24 cellular contexts compared by ENCODE assay signal in the genomic region with DNA sequence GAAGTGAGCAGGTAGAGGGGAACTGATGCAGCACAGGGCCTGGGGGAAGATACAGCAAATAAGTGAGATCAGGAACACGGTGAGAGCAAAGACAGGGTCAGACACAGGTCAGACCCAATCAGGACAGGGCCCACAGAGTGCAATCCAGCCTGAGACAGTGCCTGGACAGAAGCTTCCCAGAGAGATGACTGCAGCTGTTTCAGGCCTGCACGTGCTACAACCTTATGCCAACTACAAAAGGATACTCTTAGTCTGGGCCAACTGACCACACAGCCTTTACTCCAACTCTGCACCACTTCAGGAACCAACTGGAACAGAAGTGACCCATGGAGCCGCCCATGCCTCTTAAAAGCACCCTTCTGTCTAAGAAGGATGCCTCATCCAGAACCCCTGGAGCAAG.
DNase-seq lines count a peak whose midpoint lies in the region; ATAC-seq, FAIRE-seq and TF ChIP-seq lines count a peak whose summit lies in the region.
"Had no signal": no experiment of that assay in that cellular context is flagged by ENCODE, and none has a peak within 500 bp of the region (broad histone marks: within the 10 kb centered on the region; RNA-seq: fewer than 3 reads in every experiment).

No MANE protein-coding gene starts in this region.

- H3K4me3 Mint-ChIP-seq in T-helper 1 cell treated with Interleukin-12 subunit alpha and Interleukin-12 subunit beta and Interleukin-4 antibody, amounts not matched to agents 30 μg/mL and 1 μg/mL, for 36 hours = no peak overlapping the region
- no peak overlapping the region for H3K4me3 Mint-ChIP-seq in nephron
- H3K4me3 Mint-ChIP-seq in activated CD4-positive, alpha-beta T cell treated with anti-CD3 and anti-CD28 coated beads, Interleukin-2, amount 10 ng/mL, durations not matched to agents 7 days and 5 days = no peak overlapping the region
- H3K4me3 Mint-ChIP-seq: CD4-positive, alpha-beta T cell had no signal

- H3K36me3 ChIP-seq in K562 (ENCODE audit: control insufficient read depth, insufficient read depth, low read length) (no peaks in the 10 kb centered on the region), skeletal muscle tissue (ENCODE audit: control insufficient read depth in 3 of 3, insufficient read depth in 3 of 3, low read length in 3 of 3) (no peaks in the 10 kb centered on the region)
- H3K36me3 ChIP-seq: BLaER1 had no signal

- H3K4me1 ChIP-seq in K562 (replicated peaks in 1 of 2; ENCODE audit: control insufficient read depth in 2 of 2, insufficient read depth in 2 of 2, low read length in 2 of 2) (peaks cover 5 to 18% of the 10 kb centered on the region in 2 experiments; a peak in 4 of 5 replicates), skeletal muscle tissue (ENCODE audit: control insufficient read depth in 3 of 3, insufficient read depth in 3 of 3, low read length in 3 of 3) (peaks cover 22 to 43% (median 38%) of the 10 kb centered on the region in 3 donors)

- TF ChIP-seq POLR2A in K562 (conservative IDR thresholded peaks at IDR 0.05) = no peak

- in situ Hi-C loops in K562 (cut with MboI) = no loop called here

- TF ChIP-seq CTCF in K562 (IDR thresholded peaks at IDR 0.05 in 2 of 3, conservative IDR thresholded peaks at IDR 0.05 in 1 of 3; ENCODE audit: insufficient read depth in 2 of 3, low read depth in 1 of 3, low read length in 3 of 3) (no peak), nephron (IDR thresholded peaks at IDR 0.05; ENCODE audit: unreplicated experiment in 3 of 3) (no peak)

- H3K4me3 ChIP-seq in K562 (no peak overlapping the region), skeletal muscle tissue (ENCODE audit: low read length in 3 of 3) (no peak overlapping the region)
- H3K4me3 ChIP-seq: BLaER1, SK-N-MC had no signal

- no peaks in the 10 kb centered on the region for H3K36me3 Mint-ChIP-seq in T-helper 1 cell treated with Interleukin-12 subunit alpha and Interleukin-12 subunit beta and Interleukin-4 antibody, amounts not matched to agents 30 μg/mL and 1 μg/mL, for 36 hours (ENCODE audit: low read depth)
- no peaks in the 10 kb centered on the region for H3K36me3 Mint-ChIP-seq in nephron (ENCODE audit: low read depth)
- no peaks in the 10 kb centered on the region for H3K36me3 Mint-ChIP-seq in activated CD4-positive, alpha-beta T cell treated with anti-CD3 and anti-CD28 coated beads, Interleukin-2, amount 10 ng/mL, durations not matched to agents 7 days and 5 days (ENCODE audit: low read depth)

- FAIRE-seq in K562 (lab: Jason Lieb, UNC) = no peak

- peaks cover 3% of the 10 kb centered on the region for H3K4me1 Mint-ChIP-seq in T-helper 1 cell treated with Interleukin-12 subunit alpha and Interleukin-12 subunit beta and Interleukin-4 antibody, amounts not matched to agents 30 μg/mL and 1 μg/mL, for 36 hours (ENCODE audit: low read depth)
- H3K4me1 Mint-ChIP-seq in nephron = peaks cover 56% of the 10 kb centered on the region
- H3K4me1 Mint-ChIP-seq in activated CD4-positive, alpha-beta T cell treated with anti-CD3 and anti-CD28 coated beads, Interleukin-2, amount 10 ng/mL, durations not matched to agents 7 days and 5 days = no peaks in the 10 kb centered on the region

- BruUV-seq in K562 (replicated peaks; lab: Mats Ljungman, UMichigan) = no TSS peak

- peak overlapping the region; percentile 26 for H2AFZ ChIP-seq in K562 (ENCODE audit: low read depth, low read length)

- peak overlapping the region; percentile 9 for H3K27ac Mint-ChIP-seq in T-helper 1 cell treated with Interleukin-12 subunit alpha and Interleukin-12 subunit beta and Interleukin-4 antibody, amounts not matched to agents 30 μg/mL and 1 μg/mL, for 36 hours
- peak overlapping the region; percentile 3 for H3K27ac Mint-ChIP-seq in nephron
- H3K27ac Mint-ChIP-seq in activated CD4-positive, alpha-beta T cell treated with anti-CD3 and anti-CD28 coated beads, Interleukin-2, amount 10 ng/mL, durations not matched to agents 7 days and 5 days = no peak overlapping the region
- H3K27ac Mint-ChIP-seq: CD4-positive, alpha-beta T cell had no signal

- H3K9me1 ChIP-seq in K562 (ENCODE audit: control insufficient read depth, insufficient read depth, low read length) = no peaks in the 10 kb centered on the region

- ATAC-seq in K562 (peak; percentile 34), HG02973 (IDR thresholded peaks at IDR 0.05; ENCODE audit: unreplicated experiment) (no peak)
- ATAC-seq: HCT116 had no signal

- H4K20me1 ChIP-seq in K562 (replicated peaks; ENCODE audit: control insufficient read depth, insufficient read depth, low read length) = no peaks in the 10 kb centered on the region
- H4K20me1 ChIP-seq: BLaER1 had no signal

- no peak for TF ChIP-seq RAD21 in K562 (CRISPR knock-in tag; conservative IDR thresholded peaks at IDR 0.05 in 1 of 2, IDR thresholded peaks at IDR 0.05 in 1 of 2)

- no peak for TF ChIP-seq EP300 in K562 (IDR thresholded peaks at IDR 0.05; ENCODE audit: low read length)

- 49% methylated on average over 3 of the region's 3 CpGs for WGBS in K562 (ENCODE audit: insufficient coverage, low coverage, missing lambda C conversion rate)

- no peaks in the 10 kb centered on the region; a peak in 1 of 5 replicates for H3K27me3 ChIP-seq in K562 (ENCODE audit: control insufficient read depth in 2 of 2, insufficient read depth in 2 of 2, low read length in 2 of 2)
- no peaks in the 10 kb centered on the region for H3K27me3 ChIP-seq in skeletal muscle tissue (ENCODE audit: control insufficient read depth in 3 of 3, insufficient read depth in 3 of 3, low read length in 3 of 3)
- H3K27me3 ChIP-seq: BLaER1 had no signal

- H3K4me2 ChIP-seq in K562 (ENCODE audit: insufficient read depth, low read length) = no peak overlapping the region
- H3K4me2 ChIP-seq: BLaER1 had no signal

- H3K27me3 Mint-ChIP-seq in T-helper 1 cell treated with Interleukin-12 subunit alpha and Interleukin-12 subunit beta and Interleukin-4 antibody, amounts not matched to agents 30 μg/mL and 1 μg/mL, for 36 hours (ENCODE audit: low read depth) = no peaks in the 10 kb centered on the region
- H3K27me3 Mint-ChIP-seq in nephron (ENCODE audit: low read depth) = peaks cover 9% of the 10 kb centered on the region
- no peaks in the 10 kb centered on the region for H3K27me3 Mint-ChIP-seq in activated CD4-positive, alpha-beta T cell treated with anti-CD3 and anti-CD28 coated beads, Interleukin-2, amount 10 ng/mL, durations not matched to agents 7 days and 5 days
- H3K27me3 Mint-ChIP-seq: CD4-positive, alpha-beta T cell had no signal

- DNase-seq in T-helper 1 cell (no peak), K562 (ENCODE audit: extremely low read depth in 1 of 4, low spot score in 3 of 4) (no peak), NCI-H1436 treated with DMSO at 0.1 percent for 48 hours (lab: John Stamatoyannopoulos, UW) (no peak)
- DNase-seq in activated CD4-positive, alpha-beta T cell treated with anti-CD3 and anti-CD28 coated beads, Interleukin-2, amount 10 ng/mL, durations not matched to agents 7 days and 5 days = no peak
- DNase-seq: ACHN; CD4-positive, alpha-beta T cell; COR-L47; DMS79 treated with DMSO at 0.1 percent for 48 hours; GOT3; MV-4-11; NCI-H1694 treated with DMSO at 0.1 percent for 48 hours; NCI-H2081 treated with DMSO at 0.1 percent for 48 hours; NCI-H2171 treated with DMSO at 0.1 percent for 48 hours; NCI-H446 treated with DMSO at 0.1 percent for 48 hours; NCI-H526 treated with DMSO at 0.1 percent for 48 hours; SHP77 treated with DMSO at 0.1 percent for 48 hours had no signal

- POLR2A ChIA-PET in K562 (lab: Yijun Ruan, JAX) = no interaction called here
- POLR2A ChIA-PET in activated CD4-positive, alpha-beta T cell treated with anti-CD3 and anti-CD28 coated beads, Interleukin-2, amount 10 ng/mL, durations not matched to agents 7 days and 5 days (lab: Charles Lee) = no interaction called here

- H3K9ac ChIP-seq in K562 (ENCODE audit: insufficient read depth in 1 of 2, low read depth in 2 of 2, low read length in 2 of 2) = peak overlapping the region in 1 of 2 experiments; percentile 41; a peak in 1 of 4 replicates
- peak overlapping the region in 1 of 3 donors; percentile 68 for H3K9ac ChIP-seq in skeletal muscle tissue (ENCODE audit: low read depth in 1 of 3, low read length in 3 of 3)
- H3K9ac ChIP-seq: BLaER1 had no signal

- H3K79me2 ChIP-seq in K562 (ENCODE audit: control insufficient read depth, insufficient read depth, low read length) = no peaks in the 10 kb centered on the region

- H3K27ac ChIP-seq in K562 (ENCODE audit: extremely low read depth, low read depth, low read length) (no peak overlapping the region), skeletal muscle tissue (ENCODE audit: low read depth, low read length) (peak overlapping the region; percentile 92)
- H3K27ac ChIP-seq: 22Rv1, BLaER1, SK-N-MC had no signal

- H3K9me3 ChIP-seq in K562 (replicated peaks; ENCODE audit: control insufficient read depth, insufficient read depth, low read depth, low read length) (no peaks in the 10 kb centered on the region), skeletal muscle tissue (ENCODE audit: control insufficient read depth in 3 of 3, low read length in 3 of 3) (no peaks in the 10 kb centered on the region)
- H3K9me3 ChIP-seq: BLaER1 had no signal

- CTCF ChIA-PET in K562 (lab: Yijun Ruan, JAX; ENCODE audit: low intra/inter-chr PET ratio) = no interaction called here
- CTCF ChIA-PET in activated CD4-positive, alpha-beta T cell treated with anti-CD3 and anti-CD28 coated beads, Interleukin-2, amount 10 ng/mL, durations not matched to agents 7 days and 5 days (lab: Charles Lee) = no interaction called here

- no peaks in the 10 kb centered on the region for H3K9me3 Mint-ChIP-seq in T-helper 1 cell treated with Interleukin-12 subunit alpha and Interleukin-12 subunit beta and Interleukin-4 antibody, amounts not matched to agents 30 μg/mL and 1 μg/mL, for 36 hours
- no peaks in the 10 kb centered on the region for H3K9me3 Mint-ChIP-seq in nephron
- H3K9me3 Mint-ChIP-seq in activated CD4-positive, alpha-beta T cell treated with anti-CD3 and anti-CD28 coated beads, Interleukin-2, amount 10 ng/mL, durations not matched to agents 7 days and 5 days = no peaks in the 10 kb centered on the region
- H3K9me3 Mint-ChIP-seq: CD4-positive, alpha-beta T cell had no signal

- intact Hi-C loops in K562 (cut with micrococcal nuclease) = no loop called here

TF ChIP-seq in K562, 482 proteins besides CTCF, POLR2A, EP300 and RAD21 (continues in another document):
- TF ChIP-seq PHF20 (IDR thresholded peaks at IDR 0.05; ENCODE audit: partially characterized antibody) (no peak), HCFC1 (IDR thresholded peaks at IDR 0.05; ENCODE audit: low read depth, low read length) (no peak), C11orf30 (IDR thresholded peaks at IDR 0.05; ENCODE audit: low read depth) (no peak), FOXJ3 (CRISPR knock-in tag; IDR thresholded peaks at IDR 0.05) (no peak), PPARD (CRISPR knock-in tag; IDR thresholded peaks at IDR 0.05) (no peak), PTTG1 (tag; IDR thresholded peaks at IDR 0.05; ENCODE audit: low read depth) (no peak)
